In the genomic region with DNA sequence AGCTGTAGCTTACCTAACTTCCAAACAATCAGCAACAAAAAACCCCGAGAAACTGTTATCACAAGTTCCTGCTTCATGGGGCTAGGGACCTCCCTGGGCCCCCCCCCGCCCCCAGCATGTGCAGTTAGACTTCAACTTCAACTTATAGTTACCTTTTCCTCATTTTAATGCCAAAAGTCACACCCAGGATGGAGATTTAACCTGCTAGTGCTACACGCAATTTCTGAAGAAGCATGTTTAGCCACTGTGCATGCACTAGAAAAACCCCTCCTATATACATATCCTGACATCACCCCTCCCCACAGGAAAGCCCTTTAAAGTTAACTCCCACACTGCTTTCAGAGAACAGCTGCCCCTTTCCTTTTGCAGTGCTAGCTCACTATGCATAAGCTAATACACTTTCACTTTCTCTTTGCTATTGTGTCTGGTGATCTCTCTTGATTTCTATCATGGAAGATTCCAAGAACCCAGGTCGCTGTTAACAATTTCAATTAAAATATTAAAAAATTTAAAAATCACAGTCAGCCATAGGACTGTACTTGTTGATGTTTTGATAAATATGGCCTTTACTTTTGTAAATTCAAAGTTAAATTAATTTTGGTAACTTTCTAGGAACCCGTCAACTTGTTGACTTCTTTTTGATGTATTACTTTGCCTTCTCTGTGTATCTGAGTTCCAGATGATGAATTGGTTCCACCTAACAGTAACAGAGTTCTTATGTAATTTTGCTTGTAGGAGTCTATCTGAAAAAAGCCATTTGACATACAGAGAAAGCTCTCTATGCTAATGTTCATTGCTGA, we compare ENCODE assay signal across 9 cellular contexts.
DNase-seq lines count a peak whose midpoint lies in the region; ATAC-seq and TF ChIP-seq lines count a peak whose summit lies in the region.
"Had no signal": no experiment of that assay in that cellular context is flagged by ENCODE, and none has a peak within 500 bp of the region (broad histone marks: within the 10 kb centered on the region; RNA-seq: fewer than 3 reads in every experiment).

No MANE protein-coding gene starts in this region.

- no peaks in the 10 kb centered on the region for H3K9me3 Mint-ChIP-seq in stimulated activated naive CD8-positive, alpha-beta T cell treated with anti-CD3 and anti-CD28 coated beads, Interleukin-15, Interleukin-2, amounts not matched to agents 100 ng/mL and 50 ng/mL, for 24 hours
- H3K9me3 Mint-ChIP-seq in neural progenitor cell, result no peaks in the 10 kb centered on the region

- H3K79me2 ChIP-seq in neural progenitor cell (ENCODE audit: low read depth), result no peaks in the 10 kb centered on the region

- no peak overlapping the region for H2AFZ ChIP-seq in neural progenitor cell (replicated peaks)

- H3K27ac ChIP-seq in right lobe of liver (peak overlapping the region; percentile 1 to 43 (median 1)), neural progenitor cell (no peak overlapping the region)
- H3K27ac ChIP-seq: 22Rv1 had no signal

- H3K27ac Mint-ChIP-seq in stimulated activated naive CD8-positive, alpha-beta T cell treated with anti-CD3 and anti-CD28 coated beads, Interleukin-15, Interleukin-2, amounts not matched to agents 100 ng/mL and 50 ng/mL, for 24 hours, result peak overlapping the region; percentile 98
- no peak overlapping the region for H3K27ac Mint-ChIP-seq in neural progenitor cell

- WGBS in right lobe of liver (ENCODE audit: insufficient coverage, low coverage, low lambda C conversion rate, missing lambda C conversion rate), result 40% methylated on average over 5 of the region's 5 CpGs

- H3K36me3 ChIP-seq in right lobe of liver (peaks cover 0 to 38% (median 22%) of the 10 kb centered on the region in 4 donors), neural progenitor cell (no peaks in the 10 kb centered on the region)

- peak overlapping the region; percentile 67 for H3K4me3 Mint-ChIP-seq in stimulated activated naive CD8-positive, alpha-beta T cell treated with anti-CD3 and anti-CD28 coated beads, Interleukin-15, Interleukin-2, amounts not matched to agents 100 ng/mL and 50 ng/mL, for 24 hours
- H3K4me3 Mint-ChIP-seq in neural progenitor cell, result no peak overlapping the region

- H3K27me3 ChIP-seq in right lobe of liver, result no peaks in the 10 kb centered on the region
- H3K27me3 ChIP-seq in neural progenitor cell, result no peaks in the 10 kb centered on the region

- H3K36me3 Mint-ChIP-seq in stimulated activated naive CD8-positive, alpha-beta T cell treated with anti-CD3 and anti-CD28 coated beads, Interleukin-15, Interleukin-2, amounts not matched to agents 100 ng/mL and 50 ng/mL, for 24 hours (ENCODE audit: low read depth), result peaks cover 71% of the 10 kb centered on the region
- peaks cover 29% of the 10 kb centered on the region for H3K36me3 Mint-ChIP-seq in neural progenitor cell

- no peaks in the 10 kb centered on the region for H4K20me1 ChIP-seq in neural progenitor cell (ENCODE audit: low read depth)

- H3K4me2 ChIP-seq in neural progenitor cell, result no peak overlapping the region

- intact Hi-C loops in right lobe of liver (cut with DNase I), result loop anchor here in 1 of 2 donors (10.0 kb wide), 1 partner anchor 69 kb away; no protein-coding TSS in a partner anchor

- peak overlapping the region in 1 of 3 donors; percentile 1 for H3K4me3 ChIP-seq in right lobe of liver
- H3K4me3 ChIP-seq in neural progenitor cell, result no peak overlapping the region

- TF ChIP-seq CTCF in right lobe of liver (IDR thresholded peaks at IDR 0.05) (no peak), neural progenitor cell (IDR thresholded peaks at IDR 0.05) (no peak)

- TF ChIP-seq POLR2A in right lobe of liver (IDR thresholded peaks at IDR 0.05), result no peak

- H3K27me3 Mint-ChIP-seq in stimulated activated naive CD8-positive, alpha-beta T cell treated with anti-CD3 and anti-CD28 coated beads, Interleukin-15, Interleukin-2, amounts not matched to agents 100 ng/mL and 50 ng/mL, for 24 hours, result no peaks in the 10 kb centered on the region
- no peaks in the 10 kb centered on the region for H3K27me3 Mint-ChIP-seq in neural progenitor cell (ENCODE audit: insufficient read depth, low read depth)

- H3K9ac ChIP-seq in neural progenitor cell, result no peak overlapping the region

- H3K4me1 Mint-ChIP-seq in stimulated activated naive CD8-positive, alpha-beta T cell treated with anti-CD3 and anti-CD28 coated beads, Interleukin-15, Interleukin-2, amounts not matched to agents 100 ng/mL and 50 ng/mL, for 24 hours (ENCODE audit: low read depth), result peaks cover 96% of the 10 kb centered on the region
- H3K4me1 Mint-ChIP-seq in neural progenitor cell, result no peaks in the 10 kb centered on the region

- H3F3A ChIP-seq in neural progenitor cell (ENCODE audit: low read depth), result no peaks in the 10 kb centered on the region

- peaks cover 0 to 18% (median 0%) of the 10 kb centered on the region in 4 donors for H3K4me1 ChIP-seq in right lobe of liver
- H3K4me1 ChIP-seq in neural progenitor cell, result no peaks in the 10 kb centered on the region

- no peaks in the 10 kb centered on the region for H3K9me3 ChIP-seq in right lobe of liver
- H3K9me3 ChIP-seq in neural progenitor cell (ENCODE audit: low read depth), result no peaks in the 10 kb centered on the region

- peak; percentile 63 for DNase-seq in DMS 273 (lab: John Stamatoyannopoulos, UW; ENCODE audit: unreplicated experiment)
- no peak for DNase-seq in DMS 273 treated with DMSO at 0.1 percent for 48 hours (lab: John Stamatoyannopoulos, UW)
- peak; percentile 64 for DNase-seq in amniotic epithelial cell (ENCODE audit: low read depth)
- no peak for DNase-seq in right lobe of liver
- no peak for DNase-seq in neural progenitor cell (ENCODE audit: low spot score)

- ATAC-seq in HG02943 (IDR thresholded peaks at IDR 0.05; ENCODE audit: low read depth, unreplicated experiment) (peak; percentile 60), right lobe of liver (peak; percentile 67 to 81 (median 76))

TF ChIP-seq in PFSK-1, 5 proteins besides CTCF, POLR2A, EP300 and RAD21:
- peak; percentile 89; the same call in 1 of the 2 replicates for TF ChIP-seq SIN3A (IDR thresholded peaks at IDR 0.05; ENCODE audit: borderline replicate concordance, insufficient read depth, low read length)
- TF ChIP-seq FOXP2 (optimal IDR thresholded peaks at IDR 0.05; ENCODE audit: borderline replicate concordance, extremely low read depth, extremely low read length, insufficient read depth), result no peak

Comparison
In these comparisons a context has a peak if more than half of its experiments do, and no peak if none do; other contexts are left out.
1. DNase-seq: peak in DMS 273 (single experiment) and amniotic epithelial cell (single experiment); none in DMS 273 treated with DMSO at 0.1 percent for 48 hours (single experiment), right lobe of liver (0 of 3) and neural progenitor cell (single experiment).